ENCODE assay signal across 1 cellular context in genomic region chrX:41561045-41561444, GRCh38.
A peak's percentile ranks its signal among the peaks of the same experiment; 100 is the strongest.
TF ChIP-seq lines count a peak whose summit lies in the region.

No MANE protein-coding gene starts in this region.

TF ChIP-seq in K562, 482 proteins besides CTCF, POLR2A, EP300 and RAD21 (continued from another document):
- no peak for TF ChIP-seq FOXJ3 (CRISPR knock-in tag; IDR thresholded peaks at IDR 0.05)
- TF ChIP-seq HDGF (IDR thresholded peaks at IDR 0.05): no peak
- 0 out of 2 replicates have a peak, but pooled peaks have one; percentile 28 for TF ChIP-seq PKNOX1 (IDR thresholded peaks at IDR 0.05)
- peak; percentile 53 for TF ChIP-seq FOSL1 (tag; conservative IDR thresholded peaks at IDR 0.05)
- TF ChIP-seq C11orf30 (IDR thresholded peaks at IDR 0.05; ENCODE audit: low read depth): peak; percentile 61
- TF ChIP-seq HMBOX1 (IDR thresholded peaks at IDR 0.05): 0 out of 2 replicates have a peak, but pooled peaks have one; percentile 36
- TF ChIP-seq CREM (IDR thresholded peaks at IDR 0.05; ENCODE audit: low read depth): peak; percentile 51
- TF ChIP-seq JUN (IDR thresholded peaks at IDR 0.05; ENCODE audit: borderline replicate concordance, low read depth, low read length): 0 out of 2 replicates have a peak, but pooled peaks have one; percentile 33
- no peak for TF ChIP-seq JUN (CRISPR knock-in tag; IDR thresholded peaks at IDR 0.05; ENCODE audit: borderline replicate concordance)
- TF ChIP-seq SMARCA4 (IDR thresholded peaks at IDR 0.05): 0 out of 2 replicates have a peak, but pooled peaks have one; percentile 39
- TF ChIP-seq ETV5 (CRISPR knock-in tag; IDR thresholded peaks at IDR 0.05; ENCODE audit: low read depth): no peak
- TF ChIP-seq BACH1 (tag; IDR thresholded peaks at IDR 0.05): no peak; the same call in 1 of the 2 replicates
- TF ChIP-seq ZNF766 (CRISPR knock-in tag; conservative IDR thresholded peaks at IDR 0.05): peak; percentile 98
- TF ChIP-seq ATF3 (IDR thresholded peaks at IDR 0.05): peak; percentile 61
- no peak for TF ChIP-seq ATF3 (CRISPR knock-in tag; conservative IDR thresholded peaks at IDR 0.05)
